ENCODE assay signal across 1 cellular context in genomic region chr15:60374628-60375081, GRCh38.
A peak's percentile ranks its signal among the peaks of the same experiment; 100 is the strongest.
TF ChIP-seq lines count a peak whose summit lies in the region.

No MANE protein-coding gene starts in this region.

TF ChIP-seq in IMR-90, 13 proteins besides CTCF, POLR2A, EP300 and RAD21 (continued from another document):
- TF ChIP-seq ELK1 (IDR thresholded peaks at IDR 0.05; ENCODE audit: borderline replicate concordance, low read depth, low read length): no peak
- peak; percentile 80 for TF ChIP-seq RCOR1 (IDR thresholded peaks at IDR 0.05; ENCODE audit: insufficient replicate concordance, low read length)
